1 cellular context compared by ENCODE assay signal in the genomic region with DNA sequence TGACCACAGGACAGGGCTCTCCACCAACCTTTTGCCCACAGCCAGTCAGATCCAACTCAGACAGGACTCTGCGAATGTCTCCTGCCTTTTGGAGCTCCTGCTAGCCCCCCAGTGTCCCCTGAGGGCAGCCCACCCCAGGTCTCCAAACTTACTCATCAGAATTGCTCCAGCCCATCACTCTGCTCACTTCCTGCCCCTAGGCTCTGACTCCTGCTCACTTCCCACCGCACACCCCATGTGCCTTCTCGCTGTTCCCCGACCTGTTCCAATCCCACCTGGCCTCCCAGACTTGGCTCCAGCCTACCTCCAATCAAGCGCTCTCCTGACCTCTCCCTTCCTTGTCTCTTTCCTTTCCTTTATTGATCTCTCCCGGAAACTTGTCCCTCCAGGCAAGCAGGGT.
TF ChIP-seq lines count a peak whose summit lies in the region.

No MANE protein-coding gene starts in this region.

TF ChIP-seq in GM23338, 12 proteins besides CTCF, POLR2A, EP300 and RAD21:
- TF ChIP-seq, protein P1, sequence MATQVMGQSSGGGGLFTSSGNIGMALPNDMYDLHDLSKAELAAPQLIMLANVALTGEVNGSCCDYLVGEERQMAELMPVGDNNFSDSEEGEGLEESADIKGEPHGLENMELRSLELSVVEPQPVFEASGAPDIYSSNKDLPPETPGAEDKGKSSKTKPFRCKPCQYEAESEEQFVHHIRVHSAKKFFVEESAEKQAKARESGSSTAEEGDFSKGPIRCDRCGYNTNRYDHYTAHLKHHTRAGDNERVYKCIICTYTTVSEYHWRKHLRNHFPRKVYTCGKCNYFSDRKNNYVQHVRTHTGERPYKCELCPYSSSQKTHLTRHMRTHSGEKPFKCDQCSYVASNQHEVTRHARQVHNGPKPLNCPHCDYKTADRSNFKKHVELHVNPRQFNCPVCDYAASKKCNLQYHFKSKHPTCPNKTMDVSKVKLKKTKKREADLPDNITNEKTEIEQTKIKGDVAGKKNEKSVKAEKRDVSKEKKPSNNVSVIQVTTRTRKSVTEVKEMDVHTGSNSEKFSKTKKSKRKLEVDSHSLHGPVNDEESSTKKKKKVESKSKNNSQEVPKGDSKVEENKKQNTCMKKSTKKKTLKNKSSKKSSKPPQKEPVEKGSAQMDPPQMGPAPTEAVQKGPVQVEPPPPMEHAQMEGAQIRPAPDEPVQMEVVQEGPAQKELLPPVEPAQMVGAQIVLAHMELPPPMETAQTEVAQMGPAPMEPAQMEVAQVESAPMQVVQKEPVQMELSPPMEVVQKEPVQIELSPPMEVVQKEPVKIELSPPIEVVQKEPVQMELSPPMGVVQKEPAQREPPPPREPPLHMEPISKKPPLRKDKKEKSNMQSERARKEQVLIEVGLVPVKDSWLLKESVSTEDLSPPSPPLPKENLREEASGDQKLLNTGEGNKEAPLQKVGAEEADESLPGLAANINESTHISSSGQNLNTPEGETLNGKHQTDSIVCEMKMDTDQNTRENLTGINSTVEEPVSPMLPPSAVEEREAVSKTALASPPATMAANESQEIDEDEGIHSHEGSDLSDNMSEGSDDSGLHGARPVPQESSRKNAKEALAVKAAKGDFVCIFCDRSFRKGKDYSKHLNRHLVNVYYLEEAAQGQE (IDR thresholded peaks at IDR 0.05; ENCODE audit: unreplicated experiment), result no peak
- TF ChIP-seq POLR2AphosphoS5 (IDR thresholded peaks at IDR 0.05; ENCODE audit: low read depth), result no peak
- no peak for TF ChIP-seq CREB1 (CRISPR knock-in tag; IDR thresholded peaks at IDR 0.05; ENCODE audit: low read depth)
- TF ChIP-seq, protein P2, sequence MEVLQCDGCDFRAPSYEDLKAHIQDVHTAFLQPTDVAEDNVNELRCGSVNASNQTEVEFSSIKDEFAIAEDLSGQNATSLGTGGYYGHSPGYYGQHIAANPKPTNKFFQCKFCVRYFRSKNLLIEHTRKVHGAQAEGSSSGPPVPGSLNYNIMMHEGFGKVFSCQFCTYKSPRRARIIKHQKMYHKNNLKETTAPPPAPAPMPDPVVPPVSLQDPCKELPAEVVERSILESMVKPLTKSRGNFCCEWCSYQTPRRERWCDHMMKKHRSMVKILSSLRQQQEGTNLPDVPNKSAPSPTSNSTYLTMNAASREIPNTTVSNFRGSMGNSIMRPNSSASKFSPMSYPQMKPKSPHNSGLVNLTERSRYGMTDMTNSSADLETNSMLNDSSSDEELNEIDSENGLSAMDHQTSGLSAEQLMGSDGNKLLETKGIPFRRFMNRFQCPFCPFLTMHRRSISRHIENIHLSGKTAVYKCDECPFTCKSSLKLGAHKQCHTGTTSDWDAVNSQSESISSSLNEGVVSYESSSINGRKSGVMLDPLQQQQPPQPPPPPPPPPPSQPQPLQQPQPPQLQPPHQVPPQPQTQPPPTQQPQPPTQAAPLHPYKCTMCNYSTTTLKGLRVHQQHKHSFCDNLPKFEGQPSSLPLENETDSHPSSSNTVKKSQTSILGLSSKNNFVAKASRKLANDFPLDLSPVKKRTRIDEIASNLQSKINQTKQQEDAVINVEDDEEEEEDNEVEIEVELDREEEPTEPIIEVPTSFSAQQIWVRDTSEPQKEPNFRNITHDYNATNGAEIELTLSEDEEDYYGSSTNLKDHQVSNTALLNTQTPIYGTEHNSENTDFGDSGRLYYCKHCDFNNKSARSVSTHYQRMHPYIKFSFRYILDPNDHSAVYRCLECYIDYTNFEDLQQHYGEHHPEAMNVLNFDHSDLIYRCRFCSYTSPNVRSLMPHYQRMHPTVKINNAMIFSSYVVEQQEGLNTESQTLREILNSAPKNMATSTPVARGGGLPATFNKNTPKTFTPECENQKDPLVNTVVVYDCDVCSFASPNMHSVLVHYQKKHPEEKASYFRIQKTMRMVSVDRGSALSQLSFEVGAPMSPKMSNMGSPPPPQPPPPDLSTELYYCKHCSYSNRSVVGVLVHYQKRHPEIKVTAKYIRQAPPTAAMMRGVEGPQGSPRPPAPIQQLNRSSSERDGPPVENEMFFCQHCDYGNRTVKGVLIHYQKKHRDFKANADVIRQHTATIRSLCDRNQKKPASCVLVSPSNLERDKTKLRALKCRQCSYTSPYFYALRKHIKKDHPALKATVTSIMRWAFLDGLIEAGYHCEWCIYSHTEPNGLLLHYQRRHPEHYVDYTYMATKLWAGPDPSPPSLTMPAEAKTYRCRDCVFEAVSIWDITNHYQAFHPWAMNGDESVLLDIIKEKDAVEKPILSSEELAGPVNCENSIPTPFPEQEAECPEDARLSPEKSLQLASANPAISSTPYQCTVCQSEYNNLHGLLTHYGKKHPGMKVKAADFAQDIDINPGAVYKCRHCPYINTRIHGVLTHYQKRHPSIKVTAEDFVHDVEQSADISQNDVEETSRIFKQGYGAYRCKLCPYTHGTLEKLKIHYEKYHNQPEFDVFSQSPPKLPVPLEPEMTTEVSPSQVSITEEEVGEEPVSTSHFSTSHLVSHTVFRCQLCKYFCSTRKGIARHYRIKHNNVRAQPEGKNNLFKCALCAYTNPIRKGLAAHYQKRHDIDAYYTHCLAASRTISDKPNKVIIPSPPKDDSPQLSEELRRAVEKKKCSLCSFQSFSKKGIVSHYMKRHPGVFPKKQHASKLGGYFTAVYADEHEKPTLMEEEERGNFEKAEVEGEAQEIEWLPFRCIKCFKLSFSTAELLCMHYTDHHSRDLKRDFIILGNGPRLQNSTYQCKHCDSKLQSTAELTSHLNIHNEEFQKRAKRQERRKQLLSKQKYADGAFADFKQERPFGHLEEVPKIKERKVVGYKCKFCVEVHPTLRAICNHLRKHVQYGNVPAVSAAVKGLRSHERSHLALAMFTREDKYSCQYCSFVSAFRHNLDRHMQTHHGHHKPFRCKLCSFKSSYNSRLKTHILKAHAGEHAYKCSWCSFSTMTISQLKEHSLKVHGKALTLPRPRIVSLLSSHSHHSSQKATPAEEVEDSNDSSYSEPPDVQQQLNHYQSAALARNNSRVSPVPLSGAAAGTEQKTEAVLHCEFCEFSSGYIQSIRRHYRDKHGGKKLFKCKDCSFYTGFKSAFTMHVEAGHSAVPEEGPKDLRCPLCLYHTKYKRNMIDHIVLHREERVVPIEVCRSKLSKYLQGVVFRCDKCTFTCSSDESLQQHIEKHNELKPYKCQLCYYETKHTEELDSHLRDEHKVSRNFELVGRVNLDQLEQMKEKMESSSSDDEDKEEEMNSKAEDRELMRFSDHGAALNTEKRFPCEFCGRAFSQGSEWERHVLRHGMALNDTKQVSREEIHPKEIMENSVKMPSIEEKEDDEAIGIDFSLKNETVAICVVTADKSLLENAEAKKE (CRISPR knock-in tag; IDR thresholded peaks at IDR 0.05), result no peak
- TF ChIP-seq EZH2phosphoT487 (IDR thresholded peaks at IDR 0.05; ENCODE audit: unreplicated experiment), result no peak
- no peak for TF ChIP-seq ZNF114 (CRISPR knock-in tag; IDR thresholded peaks at IDR 0.05)
- TF ChIP-seq JUNB (IDR thresholded peaks at IDR 0.05; ENCODE audit: unreplicated experiment), result no peak
- TF ChIP-seq ZNF331 (CRISPR knock-in tag; IDR thresholded peaks at IDR 0.05; ENCODE audit: low read depth), result no peak
- TF ChIP-seq NANOG (IDR thresholded peaks at IDR 0.05; ENCODE audit: borderline replicate concordance), result no peak
- no peak for TF ChIP-seq EZH2 (IDR thresholded peaks at IDR 0.05; ENCODE audit: low read depth, unreplicated experiment)
- TF ChIP-seq, protein P3, sequence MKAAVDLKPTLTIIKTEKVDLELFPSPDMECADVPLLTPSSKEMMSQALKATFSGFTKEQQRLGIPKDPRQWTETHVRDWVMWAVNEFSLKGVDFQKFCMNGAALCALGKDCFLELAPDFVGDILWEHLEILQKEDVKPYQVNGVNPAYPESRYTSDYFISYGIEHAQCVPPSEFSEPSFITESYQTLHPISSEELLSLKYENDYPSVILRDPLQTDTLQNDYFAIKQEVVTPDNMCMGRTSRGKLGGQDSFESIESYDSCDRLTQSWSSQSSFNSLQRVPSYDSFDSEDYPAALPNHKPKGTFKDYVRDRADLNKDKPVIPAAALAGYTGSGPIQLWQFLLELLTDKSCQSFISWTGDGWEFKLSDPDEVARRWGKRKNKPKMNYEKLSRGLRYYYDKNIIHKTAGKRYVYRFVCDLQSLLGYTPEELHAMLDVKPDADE (IDR thresholded peaks at IDR 0.05), result no peak
- no peak for TF ChIP-seq STAT1 (IDR thresholded peaks at IDR 0.05; ENCODE audit: unreplicated experiment)
TF ChIP-seq in GM23338: peak in this region for 0.
